ENCODE assay signal across 16 cellular contexts in the genomic region with DNA sequence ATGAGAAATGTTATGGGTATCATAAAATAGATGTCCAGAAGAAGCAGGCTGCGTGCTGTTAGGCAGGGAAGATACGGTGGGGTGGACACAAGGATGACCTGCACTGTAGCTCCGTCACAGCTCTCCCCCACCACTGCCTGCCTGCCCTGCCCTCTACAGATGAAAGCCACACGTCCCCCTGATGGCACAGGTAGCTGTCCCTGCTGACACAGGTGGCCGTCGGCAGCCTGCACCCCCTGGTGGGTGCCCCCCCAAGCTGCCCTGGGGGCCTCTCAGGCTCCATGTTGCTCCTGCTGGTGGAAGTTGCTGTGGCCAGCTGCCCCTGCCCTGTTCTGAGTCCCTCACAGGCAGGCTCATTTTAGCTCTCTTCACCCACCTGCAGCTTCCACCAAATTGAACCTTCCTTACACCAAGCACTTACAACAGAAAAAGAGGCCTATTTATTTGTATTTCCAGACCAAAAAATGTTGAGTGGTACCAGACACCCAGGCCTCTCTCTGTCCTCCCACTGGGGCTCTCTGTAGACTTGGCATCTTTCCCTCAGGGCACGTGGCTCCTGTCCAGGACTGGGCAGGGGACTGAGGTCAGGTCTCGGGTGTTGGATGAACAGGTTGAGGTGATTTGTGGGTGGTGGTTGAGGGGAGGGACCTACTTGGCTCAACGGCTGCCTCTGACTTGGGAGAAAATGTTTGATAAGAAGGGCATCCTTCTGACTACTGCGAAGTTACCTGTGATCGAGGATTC. TPM values are rescaled to one million over a fixed set of nuclear protein-coding genes. Genes with fewer than 3 reads are reported as not detected.
A peak's percentile ranks its signal among the peaks of the same experiment; 100 is the strongest.
DNase-seq lines count a peak whose midpoint lies in the region; ATAC-seq and TF ChIP-seq lines count a peak whose summit lies in the region.
"Had no signal": no experiment of that assay in that cellular context is flagged by ENCODE, and none has a peak within 500 bp of the region (broad histone marks: within the 10 kb centered on the region; RNA-seq: fewer than 3 reads in every experiment).

No MANE protein-coding gene starts in this region.

- H3K27me3 ChIP-seq in heart left ventricle (no peaks in the 10 kb centered on the region), Karpas-422 (ENCODE audit: low read length) (no peaks in the 10 kb centered on the region), upper lobe of right lung (no peaks in the 10 kb centered on the region)

- H4K20me1 ChIP-seq in Karpas-422 (ENCODE audit: insufficient read depth, low read depth, low read length): no peaks in the 10 kb centered on the region

- H3K4me3 ChIP-seq in heart left ventricle: no peak overlapping the region
- H3K4me3 ChIP-seq in Karpas-422 (ENCODE audit: low read length): no peak overlapping the region
- H3K4me3 ChIP-seq in upper lobe of right lung: no peak overlapping the region

- intact Hi-C loops in Right ventricle myocardium inferior (cut with DNase I) (no loop called here), heart left ventricle (cut with DNase I) (no loop called here), upper lobe of right lung (cut with DNase I) (no loop called here)

- H3K79me2 ChIP-seq in Karpas-422 (ENCODE audit: low read length): no peaks in the 10 kb centered on the region

- no peak overlapping the region for H3K4me3 Mint-ChIP-seq in chondrocyte (ENCODE audit: unreplicated experiment)

- no peak overlapping the region for H3K4me2 ChIP-seq in Karpas-422 (ENCODE audit: low read depth, low read length, poor library complexity, severe bottlenecking)

- H3K9me2 ChIP-seq in Karpas-422 (replicated peaks; ENCODE audit: insufficient read depth, low read length): no peaks in the 10 kb centered on the region

- H3K27ac ChIP-seq in heart left ventricle: no peak overlapping the region
- H3K27ac ChIP-seq in Karpas-422 (ENCODE audit: low read length): peak overlapping the region; percentile 87
- no peak overlapping the region for H3K27ac ChIP-seq in upper lobe of right lung

- H3K27ac Mint-ChIP-seq in chondrocyte (ENCODE audit: unreplicated experiment): no peak overlapping the region

- H3K4me1 Mint-ChIP-seq in chondrocyte (ENCODE audit: low read depth): peaks cover under 1% of the 10 kb centered on the region

- H3K27me3 Mint-ChIP-seq in chondrocyte (ENCODE audit: low read depth): no peaks in the 10 kb centered on the region

- TF ChIP-seq CTCF in heart left ventricle (IDR thresholded peaks at IDR 0.05): no peak
- no peak for TF ChIP-seq CTCF in chondrocyte (IDR thresholded peaks at IDR 0.05)
- no peak for TF ChIP-seq CTCF in upper lobe of right lung (IDR thresholded peaks at IDR 0.05)

- H3K9ac ChIP-seq in Karpas-422 (ENCODE audit: low read length): no peak overlapping the region

- peaks cover 7% of the 10 kb centered on the region for H3K36me3 Mint-ChIP-seq in chondrocyte (ENCODE audit: low read depth)

- ATAC-seq in Right ventricle myocardium inferior (peak; percentile 5), heart left ventricle (no peak), upper lobe of right lung (peak; percentile 27), HG03135 (IDR thresholded peaks at IDR 0.05; ENCODE audit: unreplicated experiment) (no peak)
- ATAC-seq: HCT116, Panc1 had no signal

- 82 to 88% (median 85%) methylated on average over 11 of the region's 11 CpGs for WGBS in heart left ventricle, 4 donors

- H3K4me1 ChIP-seq in heart left ventricle (peaks cover 0 to 17% (median 4%) of the 10 kb centered on the region in 12 donors), Karpas-422 (ENCODE audit: low read length) (peaks cover 79% of the 10 kb centered on the region), upper lobe of right lung (no peaks in the 10 kb centered on the region)

- no peak overlapping the region for H2AFZ ChIP-seq in Karpas-422 (ENCODE audit: low read length)

- H3K9me3 ChIP-seq in heart left ventricle (no peaks in the 10 kb centered on the region), Karpas-422 (ENCODE audit: low read length) (no peaks in the 10 kb centered on the region), upper lobe of right lung (no peaks in the 10 kb centered on the region)

- DNase-seq in Right ventricle myocardium inferior (ENCODE audit: missing footprints) (no peak), heart left ventricle (no peak), Karpas-422 (no peak), chondrocyte (ENCODE audit: low spot score) (peak; percentile 57), upper lobe of right lung (no peak)
- no peak for DNase-seq in NK-92 treated with Interleukin-12 subunit alpha and Interleukin-12 subunit beta, amount 100 ng/mL, for 24 hours (lab: John Stamatoyannopoulos, UW)
- DNase-seq: C1 segment of cervical spinal cord, DMS 273 treated with DMSO at 0.1 percent for 48 hours, NCI-H1694, NCI-H2107, SHP77 had no signal

- H3K9me3 Mint-ChIP-seq in chondrocyte (ENCODE audit: low read depth): no peaks in the 10 kb centered on the region

- H3K36me3 ChIP-seq in heart left ventricle (no peaks in the 10 kb centered on the region), Karpas-422 (ENCODE audit: insufficient read depth, low read length) (no peaks in the 10 kb centered on the region), upper lobe of right lung (peaks cover 31% of the 10 kb centered on the region)

- TF ChIP-seq POLR2A in heart left ventricle (IDR thresholded peaks at IDR 0.05): no peak

RNA-seq across cellular contexts. Expression of a gene that starts 50.1 kb away (rescaled TPM):
- total RNA-seq in Right ventricle myocardium inferior (not detected), heart left ventricle (not detected), chondrocyte (not detected in 3 replicates), upper lobe of right lung (not detected)
- polyA plus RNA-seq in heart left ventricle: not detected
- not detected in 2 replicates for total RNA-seq in Karpas-422 (2014; rRNA removed; shearing (Covaris generic); ENCODE audit: low replicate concordance)
- total RNA-seq: HT-29 had no signal
- polyA plus RNA-seq: AG04450 had no signal

Comparison
In these comparisons a context has a peak if more than half of its experiments do, and no peak if none do; other contexts are left out.
1. ATAC-seq: peak in Right ventricle myocardium inferior (single experiment) and upper lobe of right lung (single experiment); none in heart left ventricle (0 of 4) and HG03135 (single experiment).